ENCODE assay signal across 10 cellular contexts in genomic region chr9:17528859-17529258, GRCh38. TPM values are rescaled to one million over a fixed set of nuclear protein-coding genes. Genes with fewer than 3 reads are reported as not detected.
DNase-seq lines count a peak whose midpoint lies in the region; ATAC-seq and TF ChIP-seq lines count a peak whose summit lies in the region.
"Had no signal": no experiment of that assay in that cellular context is flagged by ENCODE, and none has a peak within 500 bp of the region (broad histone marks: within the 10 kb centered on the region; RNA-seq: fewer than 3 reads in every experiment).

No MANE protein-coding gene starts in this region.

- H3K4me1 ChIP-seq in psoas muscle = no peaks in the 10 kb centered on the region
- H3K4me1 ChIP-seq in gastrocnemius medialis = no peaks in the 10 kb centered on the region

- H3K36me3 ChIP-seq in psoas muscle (ENCODE audit: insufficient read depth in 1 of 2, low read depth in 1 of 2) (no peaks in the 10 kb centered on the region), gastrocnemius medialis (no peaks in the 10 kb centered on the region)

- H3K4me3 Mint-ChIP-seq in chondrocyte (ENCODE audit: unreplicated experiment) = no peak overlapping the region
- no peak overlapping the region for H3K4me3 Mint-ChIP-seq in activated T-helper 1 cell treated with anti-CD3 and anti-CD28 coated beads, Interleukin-12 subunit alpha, Interleukin-12 subunit beta, Interleukin-2, Interleukin-4 antibody, amounts not matched to agents 30 ng/mL and 10 ng/mL and 1 ng/mL, durations not matched to agents 14 hours and 24 hours and 36 hours
- H3K4me3 Mint-ChIP-seq: activated CD4-positive, alpha-beta memory T cell treated with anti-CD3 and anti-CD28 coated beads for 36 hours had no signal

- H3K9me3 ChIP-seq in psoas muscle (no peaks in the 10 kb centered on the region), gastrocnemius medialis (no peaks in the 10 kb centered on the region)

- ATAC-seq in psoas muscle (no peak), gastrocnemius medialis (no peak)

- peak; percentile 83 for TF ChIP-seq CTCF in chondrocyte (IDR thresholded peaks at IDR 0.05)
- TF ChIP-seq CTCF in psoas muscle (IDR thresholded peaks at IDR 0.05) = peak; percentile 13
- TF ChIP-seq CTCF in gastrocnemius medialis (IDR thresholded peaks at IDR 0.05 in 4 of 5, conservative IDR thresholded peaks at IDR 0.05 in 1 of 5) = no peak

- TF ChIP-seq POLR2A in gastrocnemius medialis (IDR thresholded peaks at IDR 0.05) = no peak

- H3K36me3 Mint-ChIP-seq in chondrocyte (ENCODE audit: low read depth) = no peaks in the 10 kb centered on the region
- no peaks in the 10 kb centered on the region for H3K36me3 Mint-ChIP-seq in activated T-helper 1 cell treated with anti-CD3 and anti-CD28 coated beads, Interleukin-12 subunit alpha, Interleukin-12 subunit beta, Interleukin-2, Interleukin-4 antibody, amounts not matched to agents 30 ng/mL and 10 ng/mL and 1 ng/mL, durations not matched to agents 14 hours and 24 hours and 36 hours (ENCODE audit: low read depth)
- H3K36me3 Mint-ChIP-seq: activated CD4-positive, alpha-beta memory T cell treated with anti-CD3 and anti-CD28 coated beads for 36 hours had no signal

- in situ Hi-C loops in gastrocnemius medialis (cut with MboI; ENCODE audit: low sequenced_read_pairs in 4 of 4) = loop anchor here in 1 of 4 donors (25.0 kb wide), 1 partner anchor 683 kb away; no protein-coding TSS in a partner anchor

- DNase-seq in DMS53 (lab: John Stamatoyannopoulos, UW) (peak; percentile 44), DMS53 treated with DMSO at 0.1 percent for 48 hours (lab: John Stamatoyannopoulos, UW; ENCODE audit: unreplicated experiment) (no peak), NCI-H345 treated with DMSO at 0.1 percent for 48 hours (lab: John Stamatoyannopoulos, UW; ENCODE audit: unreplicated experiment) (peak; percentile 36), chondrocyte (ENCODE audit: low spot score) (no peak), psoas muscle (no peak), gastrocnemius medialis (no peak), GF-D8 (lab: John Stamatoyannopoulos, UW) (no peak)
- no peak for DNase-seq in activated T-helper 1 cell treated with anti-CD3 and anti-CD28 coated beads, Interleukin-12 subunit alpha, Interleukin-12 subunit beta, Interleukin-2, Interleukin-4 antibody, amounts not matched to agents 30 ng/mL and 10 ng/mL and 1 ng/mL, durations not matched to agents 14 hours and 24 hours and 36 hours (ENCODE audit: low spot score)
- DNase-seq: activated CD4-positive, alpha-beta memory T cell treated with anti-CD3 and anti-CD28 coated beads for 36 hours; stimulated activated naive CD4-positive, alpha-beta T cell had no signal

- no peaks in the 10 kb centered on the region for H3K27me3 Mint-ChIP-seq in chondrocyte (ENCODE audit: low read depth)
- no peaks in the 10 kb centered on the region for H3K27me3 Mint-ChIP-seq in activated T-helper 1 cell treated with anti-CD3 and anti-CD28 coated beads, Interleukin-12 subunit alpha, Interleukin-12 subunit beta, Interleukin-2, Interleukin-4 antibody, amounts not matched to agents 30 ng/mL and 10 ng/mL and 1 ng/mL, durations not matched to agents 14 hours and 24 hours and 36 hours (ENCODE audit: insufficient read depth)
- H3K27me3 Mint-ChIP-seq: activated CD4-positive, alpha-beta memory T cell treated with anti-CD3 and anti-CD28 coated beads for 36 hours had no signal

- intact Hi-C loops in psoas muscle (cut with DNase I) (loop anchor here in 1 of 2 donors (5.0 kb wide), 1 partner anchor 683 kb away; no protein-coding TSS in a partner anchor), gastrocnemius medialis (cut with DNase I; ENCODE audit: low total_unique reads) (no loop called here)
- intact Hi-C loops in activated T-helper 1 cell treated with anti-CD3 and anti-CD28 coated beads, Interleukin-12 subunit alpha, Interleukin-12 subunit beta, Interleukin-2, Interleukin-4 antibody, amounts not matched to agents 30 ng/mL and 10 ng/mL and 1 ng/mL, durations not matched to agents 14 hours and 24 hours and 36 hours (cut with micrococcal nuclease) = no loop called here

- no peak overlapping the region for H3K4me3 ChIP-seq in psoas muscle
- H3K4me3 ChIP-seq in gastrocnemius medialis = no peak overlapping the region

- H3K27me3 ChIP-seq in psoas muscle (ENCODE audit: insufficient read depth in 3 of 3, low read length in 2 of 3) = peaks cover 0 to 2% (median 0%) of the 10 kb centered on the region in 3 donors
- H3K27me3 ChIP-seq in gastrocnemius medialis = no peaks in the 10 kb centered on the region

- no peak overlapping the region for H3K27ac Mint-ChIP-seq in chondrocyte (ENCODE audit: unreplicated experiment)
- no peak overlapping the region for H3K27ac Mint-ChIP-seq in activated T-helper 1 cell treated with anti-CD3 and anti-CD28 coated beads, Interleukin-12 subunit alpha, Interleukin-12 subunit beta, Interleukin-2, Interleukin-4 antibody, amounts not matched to agents 30 ng/mL and 10 ng/mL and 1 ng/mL, durations not matched to agents 14 hours and 24 hours and 36 hours
- H3K27ac Mint-ChIP-seq: activated CD4-positive, alpha-beta memory T cell treated with anti-CD3 and anti-CD28 coated beads for 36 hours had no signal

- H3K27ac ChIP-seq in psoas muscle = no peak overlapping the region
- H3K27ac ChIP-seq in gastrocnemius medialis = no peak overlapping the region

- no peaks in the 10 kb centered on the region for H3K9me3 Mint-ChIP-seq in chondrocyte (ENCODE audit: low read depth)
- H3K9me3 Mint-ChIP-seq in activated T-helper 1 cell treated with anti-CD3 and anti-CD28 coated beads, Interleukin-12 subunit alpha, Interleukin-12 subunit beta, Interleukin-2, Interleukin-4 antibody, amounts not matched to agents 30 ng/mL and 10 ng/mL and 1 ng/mL, durations not matched to agents 14 hours and 24 hours and 36 hours = no peaks in the 10 kb centered on the region
- H3K9me3 Mint-ChIP-seq: activated CD4-positive, alpha-beta memory T cell treated with anti-CD3 and anti-CD28 coated beads for 36 hours had no signal

- H3K4me1 Mint-ChIP-seq in chondrocyte (ENCODE audit: low read depth) = no peaks in the 10 kb centered on the region
- no peaks in the 10 kb centered on the region for H3K4me1 Mint-ChIP-seq in activated T-helper 1 cell treated with anti-CD3 and anti-CD28 coated beads, Interleukin-12 subunit alpha, Interleukin-12 subunit beta, Interleukin-2, Interleukin-4 antibody, amounts not matched to agents 30 ng/mL and 10 ng/mL and 1 ng/mL, durations not matched to agents 14 hours and 24 hours and 36 hours (ENCODE audit: low read depth)

RNA-seq across cellular contexts. Expression of gene SH3GL2, which starts 50.0 kb away (rescaled TPM):
- total RNA-seq in chondrocyte = 0.07 TPM in 1 of 3 replicates, not detected in the others
- total RNA-seq in psoas muscle = not detected
- polyA plus RNA-seq in psoas muscle = under 1 TPM in 1 of 3 donors, not detected in 2; 0.08 TPM
- not detected for total RNA-seq in gastrocnemius medialis
- not detected in 2 replicates for total RNA-seq in activated T-helper 1 cell treated with anti-CD3 and anti-CD28 coated beads, Interleukin-12 subunit alpha, Interleukin-12 subunit beta, Interleukin-2, Interleukin-4 antibody, amounts not matched to agents 30 ng/mL and 10 ng/mL and 1 ng/mL, durations not matched to agents 14 hours and 24 hours and 36 hours
- total RNA-seq: activated CD4-positive, alpha-beta memory T cell treated with anti-CD3 and anti-CD28 coated beads for 36 hours had no signal

Comparison
In these comparisons a context has a peak if more than half of its experiments do, and no peak if none do; other contexts are left out.
1. DNase-seq: peak in DMS53 (single experiment) and NCI-H345 treated with DMSO at 0.1 percent for 48 hours (single experiment); none in DMS53 treated with DMSO at 0.1 percent for 48 hours (single experiment), chondrocyte (single experiment), psoas muscle (0 of 2), gastrocnemius medialis (0 of 2), GF-D8 (single experiment) and activated T-helper 1 cell treated with anti-CD3 and anti-CD28 coated beads, Interleukin-12 subunit alpha, Interleukin-12 subunit beta, Interleukin-2, Interleukin-4 antibody, amounts not matched to agents 30 ng/mL and 10 ng/mL and 1 ng/mL, durations not matched to agents 14 hours and 24 hours and 36 hours (single experiment).
2. CTCF ChIP-seq: peak in chondrocyte (single experiment) and psoas muscle (single experiment); none in gastrocnemius medialis (0 of 5).